ENCODE assay signal across 19 cellular contexts in the genomic region with DNA sequence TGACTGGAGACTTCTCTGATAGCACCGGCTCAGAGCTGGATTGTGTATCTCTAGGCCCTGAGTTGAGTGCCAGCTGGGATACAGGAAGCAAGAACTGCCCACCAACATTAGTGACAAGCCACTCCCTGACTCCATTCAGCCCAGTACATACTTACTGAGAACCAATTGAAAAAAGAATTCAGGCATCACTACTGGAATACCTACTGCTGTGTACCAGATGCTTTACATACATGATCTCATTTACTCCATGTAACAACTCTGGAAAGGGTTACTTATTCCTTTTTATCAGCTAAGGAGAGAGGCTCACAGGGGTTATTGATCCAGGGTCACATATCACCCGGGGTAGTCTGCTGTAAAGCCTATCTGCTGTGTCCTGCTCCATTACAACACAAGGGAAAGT. TPM values are rescaled to one million over a fixed set of nuclear protein-coding genes. Genes with fewer than 3 reads are reported as not detected.
DNase-seq lines count a peak whose midpoint lies in the region; ATAC-seq and TF ChIP-seq lines count a peak whose summit lies in the region.
"Had no signal": no experiment of that assay in that cellular context is flagged by ENCODE, and none has a peak within 500 bp of the region (broad histone marks: within the 10 kb centered on the region; RNA-seq: fewer than 3 reads in every experiment).

No MANE protein-coding gene starts in this region.

- POLR2A ChIA-PET in T-cell (lab: Charles Lee) = no interaction called here

- H3K9me3 Mint-ChIP-seq in activated naive CD4-positive, alpha-beta T cell treated with anti-CD3 and anti-CD28 coated beads, Interleukin-2, amount 50 U/mL, for 24 hours = no peaks in the 10 kb centered on the region
- no peaks in the 10 kb centered on the region for H3K9me3 Mint-ChIP-seq in activated naive CD4-positive, alpha-beta T cell treated with anti-CD3 and anti-CD28 coated beads, Interleukin-2, amount 10 ng/mL, durations not matched to agents 7 days and 5 days
- H3K9me3 Mint-ChIP-seq in T-cell (no peaks in the 10 kb centered on the region), glutamatergic neuron (ENCODE audit: unreplicated experiment) (peaks cover 5% of the 10 kb centered on the region), progenitor cell of endocrine pancreas (ENCODE audit: low read depth) (no peaks in the 10 kb centered on the region)

- CTCF ChIA-PET in activated naive CD4-positive, alpha-beta T cell treated with anti-CD3 and anti-CD28 coated beads, Interleukin-2, amount 10 ng/mL, durations not matched to agents 7 days and 5 days (lab: Charles Lee) = no interaction called here
- CTCF ChIA-PET in T-cell (lab: Charles Lee) = interaction anchor here in 1 of 2 donors (0.5 kb wide), 1 partner anchor 1040 kb away, joined by 4 read pairs; no protein-coding TSS in a partner anchor

- H3K27me3 Mint-ChIP-seq in activated naive CD4-positive, alpha-beta T cell treated with anti-CD3 and anti-CD28 coated beads, Interleukin-2, amount 50 U/mL, for 24 hours = peaks cover 50% of the 10 kb centered on the region
- peaks cover 60% of the 10 kb centered on the region for H3K27me3 Mint-ChIP-seq in activated naive CD4-positive, alpha-beta T cell treated with anti-CD3 and anti-CD28 coated beads, Interleukin-2, amount 10 ng/mL, durations not matched to agents 7 days and 5 days
- peaks cover 65 to 68% of the 10 kb centered on the region in 2 donors for H3K27me3 Mint-ChIP-seq in T-cell
- H3K27me3 Mint-ChIP-seq in glutamatergic neuron (ENCODE audit: unreplicated experiment) = peaks cover 2% of the 10 kb centered on the region
- H3K27me3 Mint-ChIP-seq in progenitor cell of endocrine pancreas = peaks cover 75% of the 10 kb centered on the region

- intact Hi-C loops in left colon (cut with DNase I, micrococcal nuclease) = no loop called here

- H3K36me3 Mint-ChIP-seq in activated naive CD4-positive, alpha-beta T cell treated with anti-CD3 and anti-CD28 coated beads, Interleukin-2, amount 50 U/mL, for 24 hours = no peaks in the 10 kb centered on the region
- H3K36me3 Mint-ChIP-seq in activated naive CD4-positive, alpha-beta T cell treated with anti-CD3 and anti-CD28 coated beads, Interleukin-2, amount 10 ng/mL, durations not matched to agents 7 days and 5 days = peaks cover 1% of the 10 kb centered on the region
- H3K36me3 Mint-ChIP-seq in T-cell = no peaks in the 10 kb centered on the region
- H3K36me3 Mint-ChIP-seq in glutamatergic neuron (ENCODE audit: unreplicated experiment) = no peaks in the 10 kb centered on the region
- H3K36me3 Mint-ChIP-seq in progenitor cell of endocrine pancreas (ENCODE audit: insufficient read depth) = no peaks in the 10 kb centered on the region

- H3K4me3 Mint-ChIP-seq in activated naive CD4-positive, alpha-beta T cell treated with anti-CD3 and anti-CD28 coated beads, Interleukin-2, amount 50 U/mL, for 24 hours = peak overlapping the region; percentile 4
- H3K4me3 Mint-ChIP-seq in activated naive CD4-positive, alpha-beta T cell treated with anti-CD3 and anti-CD28 coated beads, Interleukin-2, amount 10 ng/mL, durations not matched to agents 7 days and 5 days = no peak overlapping the region
- peak overlapping the region in 2 of 3 donors; percentile 25 to 43 for H3K4me3 Mint-ChIP-seq in T-cell
- H3K4me3 Mint-ChIP-seq in glutamatergic neuron (ENCODE audit: unreplicated experiment) = peak overlapping the region; percentile 90
- H3K4me3 Mint-ChIP-seq in progenitor cell of endocrine pancreas (ENCODE audit: low read depth) = peak overlapping the region; percentile 74

- no peaks in the 10 kb centered on the region for H3K4me1 Mint-ChIP-seq in activated naive CD4-positive, alpha-beta T cell treated with anti-CD3 and anti-CD28 coated beads, Interleukin-2, amount 50 U/mL, for 24 hours
- peaks cover 5% of the 10 kb centered on the region for H3K4me1 Mint-ChIP-seq in activated naive CD4-positive, alpha-beta T cell treated with anti-CD3 and anti-CD28 coated beads, Interleukin-2, amount 10 ng/mL, durations not matched to agents 7 days and 5 days
- H3K4me1 Mint-ChIP-seq in T-cell (peaks cover 6 to 14% (median 8%) of the 10 kb centered on the region in 3 donors), glutamatergic neuron (ENCODE audit: low read depth, unreplicated experiment) (peaks cover 35% of the 10 kb centered on the region), progenitor cell of endocrine pancreas (ENCODE audit: low read depth) (peaks cover 4% of the 10 kb centered on the region)

- TF ChIP-seq CTCF in glutamatergic neuron (IDR thresholded peaks at IDR 0.05; ENCODE audit: partially characterized antibody, unreplicated experiment) (no peak), progenitor cell of endocrine pancreas (IDR thresholded peaks at IDR 0.05; ENCODE audit: unreplicated experiment) (no peak)

- H3K27ac Mint-ChIP-seq in activated naive CD4-positive, alpha-beta T cell treated with anti-CD3 and anti-CD28 coated beads, Interleukin-2, amount 50 U/mL, for 24 hours = no peak overlapping the region
- H3K27ac Mint-ChIP-seq in activated naive CD4-positive, alpha-beta T cell treated with anti-CD3 and anti-CD28 coated beads, Interleukin-2, amount 10 ng/mL, durations not matched to agents 7 days and 5 days = no peak overlapping the region
- H3K27ac Mint-ChIP-seq in T-cell (no peak overlapping the region), glutamatergic neuron (ENCODE audit: unreplicated experiment) (peak overlapping the region; percentile 53), progenitor cell of endocrine pancreas (no peak overlapping the region)

- no peak for DNase-seq in activated naive CD4-positive, alpha-beta T cell treated with anti-CD3 and anti-CD28 coated beads, Interleukin-2, amount 10 ng/mL, durations not matched to agents 7 days and 5 days
- no peak for DNase-seq in T-cell
- DNase-seq in glutamatergic neuron = no peak
- no peak for DNase-seq in progenitor cell of endocrine pancreas (ENCODE audit: low spot score, unreplicated experiment)
- DNase-seq in left colon = no peak
- DNase-seq: activated CD4-positive, alpha-beta T cell treated with anti-CD3 and anti-CD28 coated beads, Interleukin-2, amount 50 U/mL, for 4 hours; activated CD8-positive, alpha-beta memory T cell treated with anti-CD3 and anti-CD28 coated beads, Interleukin-2, amount 50 U/mL, for 4 hours; C1 segment of cervical spinal cord; kidney; NCI-H1436; occipital lobe; PC-9; stimulated activated naive CD8-positive, alpha-beta T cell treated with anti-CD3 and anti-CD28 coated beads, Interleukin-15, Interleukin-2, amounts not matched to agents 100 U/mL and 50 U/mL, for 24 hours; T1000 had no signal

- ATAC-seq in T-cell (replicated peaks in 1 of 4) (no peak), HG03460 (IDR thresholded peaks at IDR 0.05; ENCODE audit: unreplicated experiment) (no peak), GM19463 (IDR thresholded peaks at IDR 0.05; ENCODE audit: unreplicated experiment) (no peak), left colon (no peak)
- ATAC-seq: Right ventricle myocardium inferior; stimulated activated naive CD8-positive, alpha-beta T cell treated with anti-CD3 and anti-CD28 coated beads, Interleukin-15, Interleukin-2, amounts not matched to agents 100 U/mL and 50 U/mL, for 24 hours had no signal

RNA-seq across cellular contexts. Expression of a gene that starts 1.3 kb away (rescaled TPM):
- total RNA-seq in T-cell (under 1 TPM in 1 of 5 donors, not detected in 4; 0.20 TPM), glutamatergic neuron (ENCODE audit: unreplicated experiment) (16.5 TPM), progenitor cell of endocrine pancreas (0.96 and 1.4 TPM in 2 replicates), left colon (under 1 TPM; 0.09 to 0.81 TPM)
- total RNA-seq: NCI-H460 had no signal
